ENCODE assay signal across 8 cellular contexts in genomic region chr2:45123065-45123464, GRCh38.
"Had no signal": no experiment of that assay in that cellular context is flagged by ENCODE, and none has a peak within 500 bp of the region (broad histone marks: within the 10 kb centered on the region; RNA-seq: fewer than 3 reads in every experiment).

No MANE protein-coding gene starts in this region.

- H3K36me3 ChIP-seq: HAP-1 had no signal

- DNase-seq: GM23248, GOT3, H7, IMR-90, KG1 had no signal

- H3K9me3 ChIP-seq: HAP-1 had no signal

- H3K4me3 ChIP-seq: GM23248, HAP-1, K562 had no signal

- H3K9ac ChIP-seq: GM23248 had no signal

- ATAC-seq: HCT116, K562 had no signal

- H3K27ac ChIP-seq: GM23248 had no signal
